In the genomic region with DNA sequence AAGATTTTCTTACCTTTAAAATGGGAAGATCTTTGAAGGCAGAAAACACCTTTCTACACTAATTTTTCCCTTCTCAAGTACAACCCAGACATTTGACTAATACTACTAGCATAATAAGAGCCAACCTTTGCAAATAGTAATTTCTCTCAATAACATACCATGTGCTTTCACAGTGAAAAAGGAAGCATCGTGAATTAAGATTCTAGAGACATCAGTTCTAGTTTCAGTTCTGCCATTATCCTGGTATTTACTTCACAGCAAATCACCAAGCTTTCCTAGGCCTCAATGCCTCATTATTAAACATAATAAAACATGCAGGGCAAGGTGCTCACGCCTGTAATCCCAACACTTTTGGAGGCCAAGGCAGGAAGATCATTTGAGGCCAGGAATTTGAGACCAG, we compare ENCODE assay signal across 14 cellular contexts. TPM values are rescaled to one million over a fixed set of nuclear protein-coding genes. Genes with fewer than 3 reads are reported as not detected.
DNase-seq lines count a peak whose midpoint lies in the region; ATAC-seq, FAIRE-seq and TF ChIP-seq lines count a peak whose summit lies in the region.
"Had no signal": no experiment of that assay in that cellular context is flagged by ENCODE, and none has a peak within 500 bp of the region (broad histone marks: within the 10 kb centered on the region; RNA-seq: fewer than 3 reads in every experiment).

No MANE protein-coding gene starts in this region.

- no peak overlapping the region for H3K4me3 ChIP-seq in naive thymus-derived CD4-positive, alpha-beta T cell (ENCODE audit: low read length)
- no peak overlapping the region for H3K4me3 ChIP-seq in neuronal stem cell (ENCODE audit: low read length in 2 of 2)
- H3K4me3 ChIP-seq: esophagus muscularis mucosa, SK-N-MC, tibial nerve had no signal

- H3K4me1 Mint-ChIP-seq in naive thymus-derived CD4-positive, alpha-beta T cell: peaks cover 10 to 28% (median 20%) of the 10 kb centered on the region in 7 donors

- POLR2A ChIA-PET in naive thymus-derived CD4-positive, alpha-beta T cell (lab: Charles Lee): no interaction called here

- ATAC-seq in GM21367 (IDR thresholded peaks at IDR 0.05; ENCODE audit: unreplicated experiment): peak; percentile 37
- peak; percentile 49 for ATAC-seq in HG03342 (IDR thresholded peaks at IDR 0.05; ENCODE audit: unreplicated experiment)
- ATAC-seq in foreskin keratinocyte: no peak
- no peak for ATAC-seq in naive thymus-derived CD4-positive, alpha-beta T cell
- ATAC-seq: sciatic nerve had no signal

- H3K27ac Mint-ChIP-seq in naive thymus-derived CD4-positive, alpha-beta T cell: peak overlapping the region in 1 of 9 donors; percentile 24

- H3K79me1 ChIP-seq in neuronal stem cell (ENCODE audit: low read depth, low read length): no peaks in the 10 kb centered on the region

- in situ Hi-C loops in GM13977 (cut with MboI; ENCODE audit: low pct_unique_long_range_greater_than_20kb, low sequenced_read_pairs, unreplicated experiment): no loop called here

- H3K4ac ChIP-seq in neuronal stem cell (ENCODE audit: low read length): no peak overlapping the region

- H3K4me1 ChIP-seq in foreskin keratinocyte (peaks cover 21% of the 10 kb centered on the region), neuronal stem cell (ENCODE audit: control insufficient read depth in 2 of 2, insufficient read depth in 1 of 2, low read depth in 1 of 2, low read length in 2 of 2) (peaks cover 3 to 6% of the 10 kb centered on the region in 2 donors)
- peaks cover 0 to 4% of the 10 kb centered on the region in 2 donors for H3K4me1 ChIP-seq in naive thymus-derived CD4-positive, alpha-beta T cell (ENCODE audit: control insufficient read depth in 2 of 2, insufficient read depth in 2 of 2, low read length in 2 of 2)
- H3K4me1 ChIP-seq: tibial nerve had no signal

- peaks cover 0 to 2% (median 0%) of the 10 kb centered on the region in 5 donors for H3K27me3 Mint-ChIP-seq in naive thymus-derived CD4-positive, alpha-beta T cell

- no peak overlapping the region for H3K4me2 ChIP-seq in neuronal stem cell (ENCODE audit: insufficient read depth, low read length, poor library complexity, severe bottlenecking)

- no peak overlapping the region for H3K4me3 Mint-ChIP-seq in naive thymus-derived CD4-positive, alpha-beta T cell

- intact Hi-C loops in naive thymus-derived CD4-positive, alpha-beta T cell (cut with micrococcal nuclease): no loop called here

- no peak overlapping the region for H4K8ac ChIP-seq in neuronal stem cell (ENCODE audit: low read depth, low read length)

- no peaks in the 10 kb centered on the region for H3K27me3 ChIP-seq in foreskin keratinocyte
- no peaks in the 10 kb centered on the region for H3K27me3 ChIP-seq in naive thymus-derived CD4-positive, alpha-beta T cell (ENCODE audit: control insufficient read depth in 2 of 2, insufficient read depth in 2 of 2, low read length in 2 of 2)
- no peaks in the 10 kb centered on the region for H3K27me3 ChIP-seq in neuronal stem cell (ENCODE audit: control insufficient read depth in 3 of 3, insufficient read depth in 3 of 3, low read depth in 1 of 3, low read length in 3 of 3)
- H3K27me3 ChIP-seq: esophagus muscularis mucosa, tibial nerve had no signal

- no peak overlapping the region for H3K23ac ChIP-seq in neuronal stem cell (ENCODE audit: low read depth, low read length, poor library complexity)

- TF ChIP-seq CTCF in GM13977 (IDR thresholded peaks at IDR 0.05; ENCODE audit: extremely low read depth, insufficient read depth, missing control alignments) (no peak), foreskin keratinocyte (conservative IDR thresholded peaks at IDR 0.05) (no peak)

- H3K18ac ChIP-seq in neuronal stem cell (ENCODE audit: low read length): no peak overlapping the region

- H3K14ac ChIP-seq in neuronal stem cell (ENCODE audit: low read length): no peak overlapping the region

- FAIRE-seq in RCC 7860 (lab: Jason Lieb, UNC): no peak

- no peak overlapping the region for H4K91ac ChIP-seq in neuronal stem cell (ENCODE audit: low read depth, low read length, poor library complexity)

- H3K9me3 ChIP-seq in naive thymus-derived CD4-positive, alpha-beta T cell (ENCODE audit: control insufficient read depth in 2 of 3, low read length in 3 of 3): no peaks in the 10 kb centered on the region
- no peaks in the 10 kb centered on the region for H3K9me3 ChIP-seq in neuronal stem cell (replicated peaks in 1 of 2; ENCODE audit: control insufficient read depth in 2 of 2, insufficient read depth in 1 of 2, low read depth in 1 of 2, low read length in 2 of 2)
- H3K9me3 ChIP-seq: esophagus muscularis mucosa, tibial nerve had no signal

- H2BK15ac ChIP-seq in neuronal stem cell (ENCODE audit: low read length): no peak overlapping the region

- H3K27ac ChIP-seq in foreskin keratinocyte (peak overlapping the region; percentile 99), neuronal stem cell (replicated peaks; ENCODE audit: low read length) (no peak overlapping the region)
- no peak overlapping the region for H3K27ac ChIP-seq in naive thymus-derived CD4-positive, alpha-beta T cell (ENCODE audit: low read depth, low read length)
- H3K27ac ChIP-seq: esophagus muscularis mucosa, SK-N-MC, tibial nerve had no signal

- H2AFZ ChIP-seq in neuronal stem cell (ENCODE audit: low read length): no peak overlapping the region

- H2BK120ac ChIP-seq in neuronal stem cell (ENCODE audit: low read depth, low read length): no peak overlapping the region

- WGBS in neuronal stem cell (ENCODE audit: extremely low coverage in 2 of 2, insufficient read length in 2 of 2, insufficient replicate concordance in 1 of 2), 2 donors: no CpG with 5 or more reads among the region's 2 CpGs

- H3K36me3 ChIP-seq in naive thymus-derived CD4-positive, alpha-beta T cell (ENCODE audit: control insufficient read depth in 2 of 3, insufficient read depth in 3 of 3, low read length in 3 of 3): peaks cover 0 to 24% (median 0%) of the 10 kb centered on the region in 3 experiments
- H3K36me3 ChIP-seq in neuronal stem cell (replicated peaks in 1 of 2; ENCODE audit: control insufficient read depth in 2 of 2, insufficient read depth in 2 of 2, low read length in 2 of 2): peaks cover 0 to 1% of the 10 kb centered on the region in 2 donors

- H3K9ac ChIP-seq in neuronal stem cell (ENCODE audit: low read depth, low read length, poor library complexity): no peak overlapping the region

- H2AK5ac ChIP-seq in neuronal stem cell (ENCODE audit: low read depth, low read length): no peak overlapping the region

- CTCF ChIA-PET in naive thymus-derived CD4-positive, alpha-beta T cell (lab: Charles Lee): no interaction called here

- DNase-seq in GM13977 (ENCODE audit: low spot score) (peak; percentile 20), foreskin keratinocyte (no peak), neuronal stem cell (ENCODE audit: low spot score) (no peak), NCI-H526 (lab: John Stamatoyannopoulos, UW) (no peak), RCC 7860 (ENCODE audit: low spot score) (no peak)
- no peak for DNase-seq in naive thymus-derived CD4-positive, alpha-beta T cell
- DNase-seq: activated CD4-positive, alpha-beta T cell treated with anti-CD3 and anti-CD28 coated beads for 1 hour; NCI-H510A treated with DMSO at 0.1 percent for 48 hours had no signal

- peaks cover 0 to 4% (median 0%) of the 10 kb centered on the region in 11 donors for H3K9me3 Mint-ChIP-seq in naive thymus-derived CD4-positive, alpha-beta T cell

- no peak overlapping the region for H2BK5ac ChIP-seq in neuronal stem cell (ENCODE audit: low read length)

- peaks cover 20 to 72% (median 55%) of the 10 kb centered on the region in 5 donors for H3K36me3 Mint-ChIP-seq in naive thymus-derived CD4-positive, alpha-beta T cell

- no peak overlapping the region for H2BK12ac ChIP-seq in neuronal stem cell (ENCODE audit: low read length)

RNA-seq across cellular contexts. Expression of gene GSAP, which starts 24.9 kb away (rescaled TPM):
- total RNA-seq in foreskin keratinocyte: 3.9 and 4.2 TPM in 2 replicates
- 1.6 and 2.0 TPM in 2 replicates for polyA plus RNA-seq in foreskin keratinocyte
- 10 to 100 TPM; 14.9 to 59.8 (median 29.2) TPM for total RNA-seq in naive thymus-derived CD4-positive, alpha-beta T cell
- 1 to 10 TPM; 6.6 to 7.3 TPM for polyA plus RNA-seq in naive thymus-derived CD4-positive, alpha-beta T cell
- polyA plus RNA-seq in neuronal stem cell (2013, experiment 1 of 2): 2.0 TPM
- polyA plus RNA-seq in neuronal stem cell (2013, experiment 2 of 2): 2.0 TPM

Comparison
In these comparisons a context has a peak if more than half of its experiments do, and no peak if none do; other contexts are left out.
1. ATAC-seq: peak in GM21367 (single experiment) and HG03342 (single experiment); none in foreskin keratinocyte (single experiment) and naive thymus-derived CD4-positive, alpha-beta T cell (single experiment).